12 cellular contexts compared by ENCODE assay signal in genomic region chr7:50329775-50330174, GRCh38. TPM values are rescaled to one million over a fixed set of nuclear protein-coding genes. Genes with fewer than 3 reads are reported as not detected.
DNase-seq lines count a peak whose midpoint lies in the region; ATAC-seq and TF ChIP-seq lines count a peak whose summit lies in the region.
"Had no signal": no experiment of that assay in that cellular context is flagged by ENCODE, and none has a peak within 500 bp of the region (broad histone marks: within the 10 kb centered on the region; RNA-seq: fewer than 3 reads in every experiment).

No MANE protein-coding gene starts in this region.

- in situ Hi-C loops in KBM-7 (cut with MboI; ENCODE audit: low pct_unique_long_range_greater_than_20kb, low sequenced_read_pairs), result no loop called here

- peaks cover 1% of the 10 kb centered on the region for H3K4me1 Mint-ChIP-seq in CD14-positive monocyte
- peaks cover 75% of the 10 kb centered on the region for H3K4me1 Mint-ChIP-seq in activated T-helper 1 cell treated with anti-CD3 and anti-CD28 coated beads, Interleukin-12 subunit alpha, Interleukin-12 subunit beta, Interleukin-2, Interleukin-4 antibody, amounts not matched to agents 30 ng/mL and 10 ng/mL and 1 ng/mL, durations not matched to agents 14 hours and 24 hours and 36 hours (ENCODE audit: low read depth)

- no peak for TF ChIP-seq CTCF in CD14-positive monocyte (IDR thresholded peaks at IDR 0.05)

- intact Hi-C loops in CD14-positive monocyte (cut with micrococcal nuclease), result no loop called here
- intact Hi-C loops in activated T-helper 1 cell treated with anti-CD3 and anti-CD28 coated beads, Interleukin-12 subunit alpha, Interleukin-12 subunit beta, Interleukin-2, Interleukin-4 antibody, amounts not matched to agents 30 ng/mL and 10 ng/mL and 1 ng/mL, durations not matched to agents 14 hours and 24 hours and 36 hours (cut with micrococcal nuclease), result no loop called here

- H3K36me3 Mint-ChIP-seq in CD14-positive monocyte, result peaks cover 64 to 77% of the 10 kb centered on the region in 2 donors
- peaks cover 45% of the 10 kb centered on the region for H3K36me3 Mint-ChIP-seq in activated T-helper 1 cell treated with anti-CD3 and anti-CD28 coated beads, Interleukin-12 subunit alpha, Interleukin-12 subunit beta, Interleukin-2, Interleukin-4 antibody, amounts not matched to agents 30 ng/mL and 10 ng/mL and 1 ng/mL, durations not matched to agents 14 hours and 24 hours and 36 hours (ENCODE audit: low read depth)

- H3K27me3 Mint-ChIP-seq in CD14-positive monocyte (ENCODE audit: low read depth in 3 of 3), result no peaks in the 10 kb centered on the region
- H3K27me3 Mint-ChIP-seq in activated T-helper 1 cell treated with anti-CD3 and anti-CD28 coated beads, Interleukin-12 subunit alpha, Interleukin-12 subunit beta, Interleukin-2, Interleukin-4 antibody, amounts not matched to agents 30 ng/mL and 10 ng/mL and 1 ng/mL, durations not matched to agents 14 hours and 24 hours and 36 hours (ENCODE audit: insufficient read depth), result no peaks in the 10 kb centered on the region
- H3K27me3 Mint-ChIP-seq: activated CD4-positive, alpha-beta T cell treated with anti-CD3 and anti-CD28 coated beads, Interleukin-2, amount 10 ng/mL, durations not matched to agents 7 days and 5 days had no signal

- peaks cover 0 to 2% (median 0%) of the 10 kb centered on the region in 7 donors for H3K9me3 Mint-ChIP-seq in CD14-positive monocyte
- no peaks in the 10 kb centered on the region for H3K9me3 Mint-ChIP-seq in activated T-helper 1 cell treated with anti-CD3 and anti-CD28 coated beads, Interleukin-12 subunit alpha, Interleukin-12 subunit beta, Interleukin-2, Interleukin-4 antibody, amounts not matched to agents 30 ng/mL and 10 ng/mL and 1 ng/mL, durations not matched to agents 14 hours and 24 hours and 36 hours
- H3K9me3 Mint-ChIP-seq: activated CD4-positive, alpha-beta T cell treated with anti-CD3 and anti-CD28 coated beads, Interleukin-2, amount 10 ng/mL, durations not matched to agents 7 days and 5 days had no signal

- H3K27ac Mint-ChIP-seq in CD14-positive monocyte, result peak overlapping the region; percentile 68 to 88 (median 82)
- H3K27ac Mint-ChIP-seq in activated T-helper 1 cell treated with anti-CD3 and anti-CD28 coated beads, Interleukin-12 subunit alpha, Interleukin-12 subunit beta, Interleukin-2, Interleukin-4 antibody, amounts not matched to agents 30 ng/mL and 10 ng/mL and 1 ng/mL, durations not matched to agents 14 hours and 24 hours and 36 hours, result peak overlapping the region; percentile 81
- H3K27ac Mint-ChIP-seq: activated CD4-positive, alpha-beta T cell treated with anti-CD3 and anti-CD28 coated beads, Interleukin-2, amount 10 ng/mL, durations not matched to agents 7 days and 5 days had no signal

- DNase-seq in CD14-positive monocyte (ENCODE audit: low spot score) (no peak), KBM-7 (no peak), HPDE6-E6E7 (ENCODE audit: extremely low spot score) (no peak), iPS-NIHi7 (ENCODE audit: extremely low spot score) (no peak)
- no peak for DNase-seq in activated T-helper 1 cell treated with anti-CD3 and anti-CD28 coated beads, Interleukin-12 subunit alpha, Interleukin-12 subunit beta, Interleukin-2, Interleukin-4 antibody, amounts not matched to agents 30 ng/mL and 10 ng/mL and 1 ng/mL, durations not matched to agents 14 hours and 24 hours and 36 hours (ENCODE audit: low spot score)
- DNase-seq: activated CD4-positive, alpha-beta T cell treated with anti-CD3 and anti-CD28 coated beads, Interleukin-2, amount 10 ng/mL, durations not matched to agents 7 days and 5 days; C1 segment of cervical spinal cord; dorsolateral prefrontal cortex; NCI-H2081 had no signal

- H3K4me3 Mint-ChIP-seq in CD14-positive monocyte, result peak overlapping the region in 1 of 2 donors; percentile 36
- peak overlapping the region; percentile 73 for H3K4me3 Mint-ChIP-seq in activated T-helper 1 cell treated with anti-CD3 and anti-CD28 coated beads, Interleukin-12 subunit alpha, Interleukin-12 subunit beta, Interleukin-2, Interleukin-4 antibody, amounts not matched to agents 30 ng/mL and 10 ng/mL and 1 ng/mL, durations not matched to agents 14 hours and 24 hours and 36 hours
- H3K4me3 Mint-ChIP-seq: activated CD4-positive, alpha-beta T cell treated with anti-CD3 and anti-CD28 coated beads, Interleukin-2, amount 10 ng/mL, durations not matched to agents 7 days and 5 days had no signal

- peak; percentile 19 for ATAC-seq in GM18858 (IDR thresholded peaks at IDR 0.05; ENCODE audit: unreplicated experiment)
- peak; percentile 31 for ATAC-seq in HG03196 (IDR thresholded peaks at IDR 0.05; ENCODE audit: unreplicated experiment)
- no peak for ATAC-seq in HG03280 (IDR thresholded peaks at IDR 0.05; ENCODE audit: unreplicated experiment)

RNA-seq across cellular contexts. Expression of gene IKZF1, which starts 25.3 kb away (rescaled TPM):
- polyA plus RNA-seq in CD14-positive monocyte, result 10 to 100 TPM; 38.4 to 80.2 TPM
- total RNA-seq in activated T-helper 1 cell treated with anti-CD3 and anti-CD28 coated beads, Interleukin-12 subunit alpha, Interleukin-12 subunit beta, Interleukin-2, Interleukin-4 antibody, amounts not matched to agents 30 ng/mL and 10 ng/mL and 1 ng/mL, durations not matched to agents 14 hours and 24 hours and 36 hours, result 324 and 329 TPM in 2 replicates
